ENCODE assay signal across 8 cellular contexts in genomic region chr3:114213669-114214541, GRCh38. TPM values are rescaled to one million over a fixed set of nuclear protein-coding genes. Genes with fewer than 3 reads are reported as not detected.
A peak's percentile ranks its signal among the peaks of the same experiment; 100 is the strongest.
DNase-seq lines count a peak whose midpoint lies in the region; ATAC-seq lines count a peak whose summit lies in the region.

No MANE protein-coding gene starts in this region.

- H3K4me3 Mint-ChIP-seq in activated naive CD4-positive, alpha-beta T cell treated with anti-CD3 and anti-CD28 coated beads for 36 hours, result no peak overlapping the region
- no peak overlapping the region for H3K4me3 Mint-ChIP-seq in immature natural killer cell

- CTCF ChIA-PET in activated naive CD4-positive, alpha-beta T cell treated with anti-CD3 and anti-CD28 coated beads for 36 hours (lab: Charles Lee), result interaction anchor here (0.7 to 2.5 kb wide), 13 partner anchors 9 to 115 kb away, joined by 3 to 13 read pairs (median 5); partner anchors contain the start of gene TIGIT

- peaks cover 3% of the 10 kb centered on the region for H3K9me3 Mint-ChIP-seq in activated naive CD4-positive, alpha-beta T cell treated with anti-CD3 and anti-CD28 coated beads for 36 hours
- H3K9me3 Mint-ChIP-seq in immature natural killer cell, result no peaks in the 10 kb centered on the region

- H3K4me1 Mint-ChIP-seq in activated naive CD4-positive, alpha-beta T cell treated with anti-CD3 and anti-CD28 coated beads for 36 hours (ENCODE audit: low read depth), result peaks cover 8% of the 10 kb centered on the region
- peaks cover 2 to 4% of the 10 kb centered on the region in 2 donors for H3K4me1 Mint-ChIP-seq in immature natural killer cell

- H3K27ac Mint-ChIP-seq in activated naive CD4-positive, alpha-beta T cell treated with anti-CD3 and anti-CD28 coated beads for 36 hours, result no peak overlapping the region
- no peak overlapping the region for H3K27ac Mint-ChIP-seq in immature natural killer cell

- peaks cover 8% of the 10 kb centered on the region for H3K36me3 Mint-ChIP-seq in activated naive CD4-positive, alpha-beta T cell treated with anti-CD3 and anti-CD28 coated beads for 36 hours (ENCODE audit: low read depth)
- peaks cover 0 to 6% (median 3%) of the 10 kb centered on the region in 3 donors for H3K36me3 Mint-ChIP-seq in immature natural killer cell

- H3K27me3 Mint-ChIP-seq in activated naive CD4-positive, alpha-beta T cell treated with anti-CD3 and anti-CD28 coated beads for 36 hours (ENCODE audit: low read depth), result no peaks in the 10 kb centered on the region
- peaks cover 0 to 2% (median 0%) of the 10 kb centered on the region in 3 donors for H3K27me3 Mint-ChIP-seq in immature natural killer cell (ENCODE audit: low read depth in 3 of 3)

- DNase-seq in AG20443 (ENCODE audit: low spot score), result peak; percentile 84
- DNase-seq in RPMI8226, result peak; percentile 9
- DNase-seq in activated naive CD4-positive, alpha-beta T cell treated with anti-CD3 and anti-CD28 coated beads for 36 hours, result peak; percentile 88
- DNase-seq in immature natural killer cell, result peak; percentile 81 to 85 (median 82)
- DNase-seq in stimulated activated CD4-positive, alpha-beta T cell treated with anti-CD3 and anti-CD28 coated beads, Interleukin-4, amount 100 ng/mL, for 4 hours, result peak; percentile 53 to 82
- no peak for DNase-seq in epidermal melanocyte (ENCODE audit: insufficient read length, low spot score)

- intact Hi-C loops in activated naive CD4-positive, alpha-beta T cell treated with anti-CD3 and anti-CD28 coated beads for 36 hours (cut with micrococcal nuclease), result loop anchor here (1.0 to 10.0 kb wide), 17 partner anchors 9 to 1578 kb away; partner anchors contain the start of genes CCDC191, GRAMD1C, NAA50 and QTRT2

- ATAC-seq in GM19035 (IDR thresholded peaks at IDR 0.05; ENCODE audit: unreplicated experiment) (peak; percentile 86), HG03139 (IDR thresholded peaks at IDR 0.05; ENCODE audit: unreplicated experiment) (peak; percentile 80)

RNA-seq across cellular contexts. Expression of gene ZNF80, which starts 23.5 kb away (rescaled TPM):
- under 1 TPM; 0.44 to 0.67 TPM for total RNA-seq in activated naive CD4-positive, alpha-beta T cell treated with anti-CD3 and anti-CD28 coated beads for 36 hours
- 1 to 10 TPM in 2 of 3 donors, under 1 TPM in 1; 0.81 to 2.0 (median 1.7) TPM for polyA plus RNA-seq in immature natural killer cell

RNA-seq across cellular contexts. Expression of gene DRD3, which starts 35.1 kb away (rescaled TPM):
- not detected for total RNA-seq in activated naive CD4-positive, alpha-beta T cell treated with anti-CD3 and anti-CD28 coated beads for 36 hours
- under 1 TPM in 1 of 3 donors, not detected in 2; 0.20 TPM for polyA plus RNA-seq in immature natural killer cell
